In genomic region chr22:40499187-40499753, GRCh38 we compare ENCODE assay signal across 8 cellular contexts.
DNase-seq lines count a peak whose midpoint lies in the region; ATAC-seq and TF ChIP-seq lines count a peak whose summit lies in the region.

No MANE protein-coding gene starts in this region.

- H3K27ac ChIP-seq in Karpas-422 (ENCODE audit: low read length), result peak overlapping the region; percentile 39; the same call in 1 of the 2 replicates

- H3K9me2 ChIP-seq in Karpas-422 (replicated peaks; ENCODE audit: insufficient read depth, low read length), result no peaks in the 10 kb centered on the region

- peaks cover 21% of the 10 kb centered on the region; the same call in 1 of the 2 replicates for H3K79me2 ChIP-seq in Karpas-422 (ENCODE audit: low read length)

- no peak overlapping the region for H3K4me2 ChIP-seq in Karpas-422 (ENCODE audit: low read depth, low read length, poor library complexity, severe bottlenecking)

- no peaks in the 10 kb centered on the region for H3K27me3 ChIP-seq in Karpas-422 (ENCODE audit: low read length)

- H3K4me3 ChIP-seq in Karpas-422 (ENCODE audit: low read length) (no peak overlapping the region), astrocyte of the cerebellum (ENCODE audit: low read depth, low read length) (no peak overlapping the region), lower leg skin (ENCODE audit: low read depth, poor library complexity, severe bottlenecking) (no peak overlapping the region)

- H3K4me1 ChIP-seq in Karpas-422 (ENCODE audit: low read length), result peaks cover 25% of the 10 kb centered on the region

- DNase-seq in ELF-1 (ENCODE audit: low read depth, low spot score), result peak; percentile 34
- no peak for DNase-seq in Karpas-422
- DNase-seq in astrocyte of the cerebellum (ENCODE audit: low read depth), result peak; percentile 95
- no peak for DNase-seq in left colon
- no peak for DNase-seq in NCI-H1930 (lab: John Stamatoyannopoulos, UW)
- DNase-seq in NCI-H748 treated with DMSO at 0.1 percent for 48 hours (lab: John Stamatoyannopoulos, UW), result no peak
- no peak for DNase-seq in lower leg skin (ENCODE audit: low spot score in 2 of 2)

- H2AFZ ChIP-seq in Karpas-422 (ENCODE audit: low read length), result no peak overlapping the region

- no peaks in the 10 kb centered on the region for H3K9me3 ChIP-seq in Karpas-422 (ENCODE audit: low read length)

- intact Hi-C loops in left colon (cut with DNase I, micrococcal nuclease), result no loop called here
- intact Hi-C loops in lower leg skin (cut with DNase I; ENCODE audit: low total_unique reads), result no loop called here

- no peak for TF ChIP-seq POLR2A in lower leg skin (IDR thresholded peaks at IDR 0.05)

- ATAC-seq in left colon (peak; percentile 40), HG03432 (IDR thresholded peaks at IDR 0.05; ENCODE audit: unreplicated experiment) (no peak)

- H3K36me3 ChIP-seq in Karpas-422 (ENCODE audit: insufficient read depth, low read length), result no peaks in the 10 kb centered on the region

- no peaks in the 10 kb centered on the region for H4K20me1 ChIP-seq in Karpas-422 (ENCODE audit: insufficient read depth, low read depth, low read length)

- TF ChIP-seq CTCF in astrocyte of the cerebellum (IDR thresholded peaks at IDR 0.05; ENCODE audit: low read depth, low read length, missing control alignments), result no peak
- no peak for TF ChIP-seq CTCF in lower leg skin (IDR thresholded peaks at IDR 0.05)

- in situ Hi-C loops in astrocyte of the cerebellum (cut with HindIII; ENCODE audit: low sequenced_read_pairs), result no loop called here

- no peak overlapping the region for H3K9ac ChIP-seq in Karpas-422 (ENCODE audit: low read length)

Comparison
In these comparisons a context has a peak if more than half of its experiments do, and no peak if none do; other contexts are left out.
1. DNase-seq: peak in ELF-1 (single experiment) and astrocyte of the cerebellum (single experiment); none in Karpas-422 (single experiment), left colon (0 of 2), NCI-H1930 (0 of 2), NCI-H748 treated with DMSO at 0.1 percent for 48 hours (single experiment) and lower leg skin (0 of 2).